ENCODE assay signal across 26 cellular contexts in the genomic region with DNA sequence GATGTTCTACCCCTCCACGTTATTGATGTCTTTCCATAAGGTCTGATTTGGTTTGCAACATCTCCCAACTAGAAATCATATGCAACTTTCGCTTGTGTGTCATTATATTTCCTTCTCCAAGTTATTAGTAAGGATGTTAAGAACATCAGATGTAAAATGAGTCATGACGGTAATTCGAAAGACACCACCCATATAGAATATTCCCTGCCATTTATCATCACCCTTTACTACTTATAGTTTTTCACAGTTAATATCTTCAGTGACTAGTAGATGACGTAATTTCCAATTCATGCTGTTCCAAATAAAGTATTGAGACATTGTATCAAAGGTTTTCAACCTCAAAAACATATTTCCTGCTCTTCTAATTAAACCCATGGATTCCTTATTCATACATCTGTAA.
"Had no signal": no experiment of that assay in that cellular context is flagged by ENCODE, and none has a peak within 500 bp of the region (broad histone marks: within the 10 kb centered on the region; RNA-seq: fewer than 3 reads in every experiment).

No MANE protein-coding gene starts in this region.

- ATAC-seq: activated CD8-positive, alpha-beta T cell treated with anti-CD3 and anti-CD28 coated beads, Interleukin-2, amount 10 ng/mL, durations not matched to agents 7 days and 5 days; esophagus mucosa; gastroesophageal sphincter; heart left ventricle; left cardiac atrium; pancreas; psoas muscle; upper lobe of right lung had no signal

- H3K4me3 ChIP-seq: cardiac muscle cell, gastroesophageal sphincter, heart left ventricle, pancreas, psoas muscle, right atrium auricular region, thyroid gland, upper lobe of right lung had no signal

- H3K9me3 Mint-ChIP-seq: activated CD4-positive, alpha-beta T cell treated with anti-CD3 and anti-CD28 coated beads, Interleukin-2, amount 10 ng/mL, durations not matched to agents 7 days and 5 days; activated naive CD8-positive, alpha-beta T cell treated with anti-CD3 and anti-CD28 coated beads, Interleukin-2, amount 10 ng/mL, durations not matched to agents 7 days and 5 days; activated T-helper 1 cell treated with anti-CD3 and anti-CD28 coated beads, Interleukin-12 subunit alpha, Interleukin-12 subunit beta, Interleukin-2, Interleukin-4 antibody, amounts not matched to agents 30 ng/mL and 10 ng/mL and 1 ng/mL, durations not matched to agents 14 hours and 24 hours and 36 hours; dendritic cell treated with granulocyte-macrophage colony-stimulating factor and Interleukin-4, amounts not matched to agents 40 ng/mL and 50 ng/mL, for 4 days; stimulated activated naive CD8-positive, alpha-beta T cell treated with anti-CD3 and anti-CD28 coated beads, Interleukin-15, Interleukin-2, amounts not matched to agents 100 ng/mL and 50 ng/mL, for 24 hours had no signal

- H3K27me3 Mint-ChIP-seq: activated CD4-positive, alpha-beta T cell treated with anti-CD3 and anti-CD28 coated beads, Interleukin-2, amount 10 ng/mL, durations not matched to agents 7 days and 5 days; activated naive CD8-positive, alpha-beta T cell treated with anti-CD3 and anti-CD28 coated beads, Interleukin-2, amount 10 ng/mL, durations not matched to agents 7 days and 5 days; dendritic cell treated with granulocyte-macrophage colony-stimulating factor and Interleukin-4, amounts not matched to agents 40 ng/mL and 50 ng/mL, for 4 days; stimulated activated naive CD8-positive, alpha-beta T cell treated with anti-CD3 and anti-CD28 coated beads, Interleukin-15, Interleukin-2, amounts not matched to agents 100 ng/mL and 50 ng/mL, for 24 hours had no signal

- H3K4me3 Mint-ChIP-seq: activated CD4-positive, alpha-beta T cell treated with anti-CD3 and anti-CD28 coated beads, Interleukin-2, amount 10 ng/mL, durations not matched to agents 7 days and 5 days; activated CD8-positive, alpha-beta T cell treated with anti-CD3 and anti-CD28 coated beads, Interleukin-2, amount 10 ng/mL, durations not matched to agents 7 days and 5 days; activated naive CD8-positive, alpha-beta T cell treated with anti-CD3 and anti-CD28 coated beads, Interleukin-2, amount 10 ng/mL, durations not matched to agents 7 days and 5 days; activated T-helper 1 cell treated with anti-CD3 and anti-CD28 coated beads, Interleukin-12 subunit alpha, Interleukin-12 subunit beta, Interleukin-2, Interleukin-4 antibody, amounts not matched to agents 30 ng/mL and 10 ng/mL and 1 ng/mL, durations not matched to agents 14 hours and 24 hours and 36 hours; dendritic cell treated with granulocyte-macrophage colony-stimulating factor and Interleukin-4, amounts not matched to agents 40 ng/mL and 50 ng/mL, for 4 days; nephron; stimulated activated naive CD8-positive, alpha-beta T cell treated with anti-CD3 and anti-CD28 coated beads, Interleukin-15, Interleukin-2, amounts not matched to agents 100 ng/mL and 50 ng/mL, for 24 hours had no signal

- DNase-seq: activated CD4-positive, alpha-beta T cell treated with anti-CD3 and anti-CD28 coated beads, Interleukin-2, amount 10 ng/mL, durations not matched to agents 7 days and 5 days; activated CD4-positive, CD25-positive, alpha-beta regulatory T cell treated with anti-CD3 and anti-CD28 coated beads, Interleukin-2, amount 50 U/mL, for 72 hours; activated CD8-positive, alpha-beta T cell treated with anti-CD3 and anti-CD28 coated beads, Interleukin-2, amount 10 ng/mL, durations not matched to agents 7 days and 5 days; activated gamma-delta T cell; activated naive CD8-positive, alpha-beta T cell treated with anti-CD3 and anti-CD28 coated beads, Interleukin-2, amount 10 ng/mL, durations not matched to agents 7 days and 5 days; amygdala; effector CD8-positive, alpha-beta T cell; heart left ventricle; islet precursor cell; left cardiac atrium; midbrain; pancreas; psoas muscle; stimulated activated CD4-positive, alpha-beta T cell treated with anti-CD3 and anti-CD28 coated beads, Interleukin-12 subunit alpha, Interleukin-12 subunit beta, amount 100 ng/mL, for 4 hours; substantia nigra; thyroid gland; upper lobe of right lung; WERI-Rb-1 had no signal

- H3K27ac Mint-ChIP-seq: activated CD4-positive, alpha-beta T cell treated with anti-CD3 and anti-CD28 coated beads, Interleukin-2, amount 10 ng/mL, durations not matched to agents 7 days and 5 days; activated CD8-positive, alpha-beta T cell treated with anti-CD3 and anti-CD28 coated beads, Interleukin-2, amount 10 ng/mL, durations not matched to agents 7 days and 5 days; activated naive CD8-positive, alpha-beta T cell treated with anti-CD3 and anti-CD28 coated beads, Interleukin-2, amount 10 ng/mL, durations not matched to agents 7 days and 5 days; activated T-helper 1 cell treated with anti-CD3 and anti-CD28 coated beads, Interleukin-12 subunit alpha, Interleukin-12 subunit beta, Interleukin-2, Interleukin-4 antibody, amounts not matched to agents 30 ng/mL and 10 ng/mL and 1 ng/mL, durations not matched to agents 14 hours and 24 hours and 36 hours; dendritic cell treated with granulocyte-macrophage colony-stimulating factor and Interleukin-4, amounts not matched to agents 40 ng/mL and 50 ng/mL, for 4 days had no signal
